In genomic region chr12:89385965-89386537, GRCh38 we compare ENCODE assay signal across 1 cellular context.
TF ChIP-seq lines count a peak whose summit lies in the region.

No MANE protein-coding gene starts in this region.

TF ChIP-seq in HepG2, 621 proteins besides CTCF, POLR2A, EP300 and RAD21 (continued from another document):
- TF ChIP-seq DMTF1 (CRISPR knock-in tag; IDR thresholded peaks at IDR 0.05) (no peak), ZNF263 (CRISPR knock-in tag; IDR thresholded peaks at IDR 0.05) (no peak), SRSF9 (IDR thresholded peaks at IDR 0.05; ENCODE audit: borderline replicate concordance, insufficient read depth, low read depth, low read length, poor library complexity, severe bottlenecking) (no peak), ZNF142 (CRISPR knock-in tag; IDR thresholded peaks at IDR 0.05) (no peak), ZHX1 (CRISPR knock-in tag; IDR thresholded peaks at IDR 0.05; ENCODE audit: low read depth) (no peak), ZNF704 (CRISPR knock-in tag; IDR thresholded peaks at IDR 0.05; ENCODE audit: borderline replicate concordance) (no peak), ZSCAN30 (CRISPR knock-in tag; IDR thresholded peaks at IDR 0.05) (no peak), GPBP1L1 (CRISPR knock-in tag; IDR thresholded peaks at IDR 0.05) (no peak), TCF12 (IDR thresholded peaks at IDR 0.05) (no peak), TCF12 (CRISPR knock-in tag; IDR thresholded peaks at IDR 0.05) (no peak)
TF ChIP-seq in HepG2: peak in this region for 23.
